1 cellular context compared by ENCODE assay signal in genomic region chr2:215311625-215312394, GRCh38.
TF ChIP-seq lines count a peak whose summit lies in the region.

Gene ATIC, plus strand, starts transcription at chr2:215312059. Its CDS starts 84 bp downstream, at chr2:215312143.

TF ChIP-seq in K562, 482 proteins besides CTCF, POLR2A, EP300 and RAD21 (continued from another document and continues in another):
- TF ChIP-seq ZNF609 (CRISPR knock-in tag; IDR thresholded peaks at IDR 0.05; ENCODE audit: borderline replicate concordance) (no peak), SIRT6 (IDR thresholded peaks at IDR 0.05; ENCODE audit: low read depth, low read length) (no peak), TFE3 (CRISPR knock-in tag; IDR thresholded peaks at IDR 0.05) (peak; percentile 57), NONO (IDR thresholded peaks at IDR 0.05; ENCODE audit: low read depth in 2 of 2, low read length in 1 of 2) (peak in 1 of 2 experiments; percentile 65; a peak in 1 of 4 replicates), GABPA (tag; conservative IDR thresholded peaks at IDR 0.05; ENCODE audit: low read depth) (peak; percentile 85), POLR2AphosphoS5 (IDR thresholded peaks at IDR 0.05; ENCODE audit: control insufficient read depth, insufficient read depth, low read depth, low read length) (peak; percentile 66), CTBP1 (IDR thresholded peaks at IDR 0.05; ENCODE audit: borderline replicate concordance) (peak; percentile 26; the same call in 1 of the 2 replicates), MXD1 (CRISPR knock-in tag; IDR thresholded peaks at IDR 0.05; ENCODE audit: borderline replicate concordance, poor library complexity, severe bottlenecking) (peak; percentile 91), ZKSCAN3 (CRISPR knock-in tag; IDR thresholded peaks at IDR 0.05) (no peak), GABPB2 (CRISPR knock-in tag; conservative IDR thresholded peaks at IDR 0.05) (no peak), BRD4 (IDR thresholded peaks at IDR 0.05) (peak; percentile 65; the same call in 1 of the 2 replicates), SMARCA4 (IDR thresholded peaks at IDR 0.05) (0 out of 2 replicates have a peak, but pooled peaks have one; percentile 47), CCAR2 (IDR thresholded peaks at IDR 0.05; ENCODE audit: low read depth, low read length) (no peak), ZBTB33 (CRISPR knock-in tag; IDR thresholded peaks at IDR 0.05) (peak; percentile 19; the same call in 1 of the 2 replicates), GATAD2B (IDR thresholded peaks at IDR 0.05; ENCODE audit: borderline replicate concordance) (peak; percentile 63; the same call in 1 of the 2 replicates), NBN (IDR thresholded peaks at IDR 0.05; ENCODE audit: low read depth) (no peak), ATF1 (CRISPR knock-in tag; IDR thresholded peaks at IDR 0.05) (no peak), ATF1 (tag; IDR thresholded peaks at IDR 0.05) (peak; percentile 25; the same call in 1 of the 2 replicates), CEBPZ (IDR thresholded peaks at IDR 0.05; ENCODE audit: borderline replicate concordance, low read depth, low read length) (no peak), FOXK2 (conservative IDR thresholded peaks at IDR 0.05 in 1 of 2, IDR thresholded peaks at IDR 0.05 in 1 of 2; ENCODE audit: low read depth in 2 of 2) (0 out of 4 replicates have a peak, but pooled peaks of 1 of the 2 experiments have one; percentile 33), MITF (IDR thresholded peaks at IDR 0.05) (peak; percentile 36; the same call in 1 of the 2 replicates), TEAD2 (tag; IDR thresholded peaks at IDR 0.05) (no peak), BCLAF1 (IDR thresholded peaks at IDR 0.05; ENCODE audit: borderline replicate concordance in 1 of 2, control insufficient read depth in 1 of 2, low read depth in 2 of 2, low read length in 1 of 2) (no peak), ZNF175 (CRISPR knock-in tag; IDR thresholded peaks at IDR 0.05; ENCODE audit: low read depth) (no peak; the same call in 1 of the 2 replicates), ZNF407 (IDR thresholded peaks at IDR 0.05; ENCODE audit: low read depth) (no peak), MAFF (IDR thresholded peaks at IDR 0.05; ENCODE audit: low read length) (no peak)
